ENCODE assay signal across 16 cellular contexts in the genomic region with DNA sequence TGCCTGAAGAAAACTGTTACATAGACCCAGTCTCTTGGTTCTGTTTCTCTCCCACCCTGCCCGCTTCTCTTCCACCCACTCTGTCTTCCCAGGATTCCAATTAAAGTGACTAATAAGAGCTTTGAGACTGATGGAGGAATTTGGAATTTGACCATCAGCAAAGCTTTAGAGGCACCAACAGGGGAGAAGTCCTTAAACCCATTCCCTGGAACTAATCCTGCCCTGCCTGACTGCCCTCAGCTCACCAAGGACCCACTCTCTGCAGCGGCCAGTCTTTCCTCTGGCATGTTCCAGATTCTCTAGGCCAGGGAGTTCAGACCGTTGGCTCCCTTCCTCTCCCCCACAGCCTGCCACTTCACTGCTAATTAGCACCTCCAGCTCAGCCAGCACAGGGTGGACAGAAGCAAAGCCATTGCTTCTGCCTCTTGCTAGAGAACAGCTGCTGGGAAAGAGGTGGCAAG. TPM values are rescaled to one million over a fixed set of nuclear protein-coding genes. Genes with fewer than 3 reads are reported as not detected.
DNase-seq lines count a peak whose midpoint lies in the region; ATAC-seq and TF ChIP-seq lines count a peak whose summit lies in the region.
"Had no signal": no experiment of that assay in that cellular context is flagged by ENCODE, and none has a peak within 500 bp of the region (broad histone marks: within the 10 kb centered on the region; RNA-seq: fewer than 3 reads in every experiment).

No MANE protein-coding gene starts in this region.

- intact Hi-C loops in heart right ventricle (cut with DNase I) (no loop called here), posterior cingulate gyrus (cut with DNase I) (no loop called here)

- 18 to 54% methylated on average over 3 of the region's 3 CpGs for WGBS in heart right ventricle, 2 donors

- no peaks in the 10 kb centered on the region for H3K27me3 ChIP-seq in heart right ventricle
- H3K27me3 ChIP-seq: BLaER1 treated with 17β-estradiol and CSF1 and Interleukin-3, amounts not matched to agents 10 nM and 100 nM; brain microvascular endothelial cell; hepatocyte had no signal

- no peak for TF ChIP-seq CTCF in heart right ventricle (IDR thresholded peaks at IDR 0.05)

- H3K4me1 ChIP-seq in heart right ventricle, result peaks cover 0 to 9% (median 0%) of the 10 kb centered on the region in 9 donors

- in situ Hi-C loops in G401 (cut with HindIII; ENCODE audit: low sequenced_read_pairs), result no loop called here

- no peaks in the 10 kb centered on the region for H3K36me3 ChIP-seq in heart right ventricle
- H3K36me3 ChIP-seq: brain microvascular endothelial cell had no signal

- no peak overlapping the region for H3K4me3 ChIP-seq in heart right ventricle
- H3K4me3 ChIP-seq: BLaER1 treated with 17β-estradiol and CSF1 and Interleukin-3, amounts not matched to agents 10 nM and 100 nM; hepatocyte had no signal

- DNase-seq in G401 (ENCODE audit: low spot score), result peak; percentile 77
- no peak for DNase-seq in heart right ventricle
- DNase-seq in posterior cingulate gyrus, result peak in 9 of 10 donors; percentile 32 to 92 (median 53)
- no peak for DNase-seq in GOT3 (lab: John Stamatoyannopoulos, UW)
- DNase-seq: activated CD4-positive, alpha-beta T cell treated with anti-CD3 and anti-CD28 coated beads, Interleukin-2, amount 10 ng/mL, durations not matched to agents 24 days and 14 days; brain microvascular endothelial cell; DND-41; KG1; NCI-H187 treated with DMSO at 0.1 percent for 48 hours; NCI-H748 treated with DMSO at 0.1 percent for 48 hours had no signal

- H3K27ac ChIP-seq in angular gyrus (ENCODE audit: low read depth, low read length), result peak overlapping the region; percentile 64
- H3K27ac ChIP-seq in heart right ventricle, result no peak overlapping the region
- H3K27ac ChIP-seq: BLaER1 treated with 17β-estradiol and CSF1 and Interleukin-3, amounts not matched to agents 10 nM and 100 nM; brain microvascular endothelial cell; hepatocyte had no signal

- ATAC-seq in heart right ventricle (peak in 6 of 8 donors; percentile 33 to 70 (median 52)), HG03520 (IDR thresholded peaks at IDR 0.05; ENCODE audit: unreplicated experiment) (no peak), GM19351 (IDR thresholded peaks at IDR 0.05; ENCODE audit: unreplicated experiment) (no peak), GM21576 (IDR thresholded peaks at IDR 0.05; ENCODE audit: unreplicated experiment) (no peak)

- H3K9me3 ChIP-seq in heart right ventricle, result no peaks in the 10 kb centered on the region
- H3K9me3 ChIP-seq: BLaER1 treated with 17β-estradiol and CSF1 and Interleukin-3, amounts not matched to agents 10 nM and 100 nM had no signal

RNA-seq across cellular contexts. Expression of a gene that starts 23.9 kb away (rescaled TPM):
- total RNA-seq in G401 (2014; rRNA removed; shearing (Covaris generic)), result 10.1 and 10.2 TPM in 2 replicates
- total RNA-seq in heart right ventricle, result 1 to 10 TPM; 1.7 to 5.0 (median 3.0) TPM
- 1 to 10 TPM; 3.8 to 6.7 TPM for polyA plus RNA-seq in heart right ventricle

Comparison
In these comparisons a context has a peak if more than half of its experiments do, and no peak if none do; other contexts are left out.
1. DNase-seq: peak in G401 (single experiment) and posterior cingulate gyrus (9 of 10); none in heart right ventricle (0 of 2) and GOT3 (single experiment).
2. ATAC-seq: peak in heart right ventricle (6 of 8); none in HG03520 (single experiment), GM19351 (single experiment) and GM21576 (single experiment).